ENCODE assay signal across 12 cellular contexts in genomic region chr5:93596676-93597441, GRCh38. TPM values are rescaled to one million over a fixed set of nuclear protein-coding genes. Genes with fewer than 3 reads are reported as not detected.
A peak's percentile ranks its signal among the peaks of the same experiment; 100 is the strongest.
DNase-seq lines count a peak whose midpoint lies in the region; ATAC-seq and TF ChIP-seq lines count a peak whose summit lies in the region.
"Had no signal": no experiment of that assay in that cellular context is flagged by ENCODE, and none has a peak within 500 bp of the region (broad histone marks: within the 10 kb centered on the region; RNA-seq: fewer than 3 reads in every experiment).

No MANE protein-coding gene starts in this region.

- peaks cover 21% of the 10 kb centered on the region for H3K4me1 Mint-ChIP-seq in dendritic cell treated with granulocyte-macrophage colony-stimulating factor and Interleukin-4, amounts not matched to agents 40 ng/mL and 50 ng/mL, for 4 days (ENCODE audit: low read depth)
- peaks cover 48% of the 10 kb centered on the region for H3K4me1 Mint-ChIP-seq in neural progenitor cell
- H3K4me1 Mint-ChIP-seq: memory B cell had no signal

- H3K4me3 ChIP-seq in GM12864 (ENCODE audit: low read depth, low read length), result no peak overlapping the region
- H3K4me3 ChIP-seq in Karpas-422 (ENCODE audit: low read length), result no peak overlapping the region
- peak overlapping the region; percentile 36 for H3K4me3 ChIP-seq in neural progenitor cell

- H3K4me3 Mint-ChIP-seq in dendritic cell treated with granulocyte-macrophage colony-stimulating factor and Interleukin-4, amounts not matched to agents 40 ng/mL and 50 ng/mL, for 4 days, result peak overlapping the region; percentile 35
- H3K4me3 Mint-ChIP-seq in neural progenitor cell, result peak overlapping the region; percentile 28
- H3K4me3 Mint-ChIP-seq: activated CD4-positive, alpha-beta memory T cell treated with anti-CD3 and anti-CD28 coated beads for 36 hours; memory B cell had no signal

- H3F3A ChIP-seq in neural progenitor cell (ENCODE audit: low read depth), result peaks cover 43% of the 10 kb centered on the region

- H3K27me3 Mint-ChIP-seq in dendritic cell treated with granulocyte-macrophage colony-stimulating factor and Interleukin-4, amounts not matched to agents 40 ng/mL and 50 ng/mL, for 4 days, result peaks cover 56% of the 10 kb centered on the region
- peaks cover 26% of the 10 kb centered on the region for H3K27me3 Mint-ChIP-seq in neural progenitor cell (ENCODE audit: insufficient read depth, low read depth)

- DNase-seq in GM12864 (ENCODE audit: low read depth), result no peak
- DNase-seq in Karpas-422, result peak; percentile 48
- DNase-seq in neural progenitor cell (ENCODE audit: low spot score), result peak; percentile 71
- DNase-seq in UCSD-AML1 (lab: John Stamatoyannopoulos, UW; ENCODE audit: unreplicated experiment), result no peak
- DNase-seq in KG1 (lab: John Stamatoyannopoulos, UW), result no peak
- no peak for DNase-seq in NCI-H128 (lab: John Stamatoyannopoulos, UW; ENCODE audit: unreplicated experiment)
- DNase-seq: activated CD4-positive, alpha-beta memory T cell treated with anti-CD3 and anti-CD28 coated beads for 36 hours; effector CD4-positive, alpha-beta T cell; NCI-H2171 had no signal

- H3K4me2 ChIP-seq in Karpas-422 (ENCODE audit: low read depth, low read length, poor library complexity, severe bottlenecking), result no peak overlapping the region
- H3K4me2 ChIP-seq in neural progenitor cell, result peak overlapping the region; percentile 66

- intact Hi-C loops in dendritic cell treated with granulocyte-macrophage colony-stimulating factor and Interleukin-4, amounts not matched to agents 40 ng/mL and 50 ng/mL, for 4 days (cut with micrococcal nuclease), result no loop called here

- H4K20me1 ChIP-seq in Karpas-422 (ENCODE audit: insufficient read depth, low read depth, low read length) (no peaks in the 10 kb centered on the region), neural progenitor cell (ENCODE audit: low read depth) (peaks cover 98% of the 10 kb centered on the region)

- no peak for ATAC-seq in HG02852 (IDR thresholded peaks at IDR 0.05; ENCODE audit: unreplicated experiment)

- no peak overlapping the region for H3K27ac Mint-ChIP-seq in dendritic cell treated with granulocyte-macrophage colony-stimulating factor and Interleukin-4, amounts not matched to agents 40 ng/mL and 50 ng/mL, for 4 days
- H3K27ac Mint-ChIP-seq in neural progenitor cell, result peak overlapping the region; percentile 24
- H3K27ac Mint-ChIP-seq: activated CD4-positive, alpha-beta memory T cell treated with anti-CD3 and anti-CD28 coated beads for 36 hours; memory B cell had no signal

- no peak overlapping the region for H3K9ac ChIP-seq in Karpas-422 (ENCODE audit: low read length)
- no peak overlapping the region for H3K9ac ChIP-seq in neural progenitor cell

- H2AFZ ChIP-seq in Karpas-422 (ENCODE audit: low read length) (no peak overlapping the region), neural progenitor cell (replicated peaks) (no peak overlapping the region)

- TF ChIP-seq CTCF in GM12864 (IDR thresholded peaks at IDR 0.05; ENCODE audit: low read depth, low read length, missing control alignments), result peak; percentile 18
- TF ChIP-seq CTCF in neural progenitor cell (IDR thresholded peaks at IDR 0.05), result peak; percentile 44

- H3K79me2 ChIP-seq in Karpas-422 (ENCODE audit: low read length), result no peaks in the 10 kb centered on the region
- H3K79me2 ChIP-seq in neural progenitor cell (ENCODE audit: low read depth), result no peaks in the 10 kb centered on the region

- H3K27me3 ChIP-seq in Karpas-422 (ENCODE audit: low read length), result no peaks in the 10 kb centered on the region
- H3K27me3 ChIP-seq in neural progenitor cell, result peaks cover 100% of the 10 kb centered on the region

- H3K9me3 ChIP-seq in Karpas-422 (ENCODE audit: low read length) (no peaks in the 10 kb centered on the region), neural progenitor cell (ENCODE audit: low read depth) (no peaks in the 10 kb centered on the region)

- H3K9me2 ChIP-seq in Karpas-422 (replicated peaks; ENCODE audit: insufficient read depth, low read length), result no peaks in the 10 kb centered on the region

- H3K36me3 ChIP-seq in Karpas-422 (ENCODE audit: insufficient read depth, low read length) (no peaks in the 10 kb centered on the region), neural progenitor cell (no peaks in the 10 kb centered on the region)

- H3K36me3 Mint-ChIP-seq in dendritic cell treated with granulocyte-macrophage colony-stimulating factor and Interleukin-4, amounts not matched to agents 40 ng/mL and 50 ng/mL, for 4 days (ENCODE audit: low read depth), result no peaks in the 10 kb centered on the region
- peaks cover 31% of the 10 kb centered on the region for H3K36me3 Mint-ChIP-seq in neural progenitor cell
- H3K36me3 Mint-ChIP-seq: memory B cell had no signal

- H3K9me3 Mint-ChIP-seq in dendritic cell treated with granulocyte-macrophage colony-stimulating factor and Interleukin-4, amounts not matched to agents 40 ng/mL and 50 ng/mL, for 4 days, result no peaks in the 10 kb centered on the region
- peaks cover 2% of the 10 kb centered on the region for H3K9me3 Mint-ChIP-seq in neural progenitor cell
- H3K9me3 Mint-ChIP-seq: memory B cell had no signal

- H3K4me1 ChIP-seq in Karpas-422 (ENCODE audit: low read length), result no peaks in the 10 kb centered on the region
- peaks cover 60% of the 10 kb centered on the region for H3K4me1 ChIP-seq in neural progenitor cell

- H3K27ac ChIP-seq in Karpas-422 (ENCODE audit: low read length) (no peak overlapping the region), neural progenitor cell (no peak overlapping the region)

RNA-seq across cellular contexts. Expression of gene NR2F1, which starts 13.8 kb away (rescaled TPM):
- total RNA-seq in Karpas-422 (2014; rRNA removed; shearing (Covaris generic); ENCODE audit: low replicate concordance), result not detected in 2 replicates
- 9.1 and 21.1 TPM in 2 replicates for total RNA-seq in neural progenitor cell (ENCODE audit: low replicate concordance)
- total RNA-seq: activated CD4-positive, alpha-beta memory T cell treated with anti-CD3 and anti-CD28 coated beads for 36 hours had no signal

RNA-seq across cellular contexts. Expression of gene NR2F1-AS1, which starts 15.8 kb away (rescaled TPM):
- total RNA-seq in Karpas-422 (2014; rRNA removed; shearing (Covaris generic); ENCODE audit: low replicate concordance), result 1.7 TPM in 1 of 2 replicates, not detected in the other
- total RNA-seq in neural progenitor cell (ENCODE audit: low replicate concordance), result 8.3 and 9.3 TPM in 2 replicates
- total RNA-seq: activated CD4-positive, alpha-beta memory T cell treated with anti-CD3 and anti-CD28 coated beads for 36 hours had no signal

Comparison
In these comparisons a context has a peak if more than half of its experiments do, and no peak if none do; other contexts are left out.
1. DNase-seq: peak in Karpas-422 (single experiment) and neural progenitor cell (single experiment); none in GM12864 (single experiment), UCSD-AML1 (single experiment), KG1 (single experiment) and NCI-H128 (single experiment).
2. RNA of gene NR2F1, which starts 13.8 kb away (total RNA-seq): 9.1 to 21.1 TPM in neural progenitor cell; not detected in Karpas-422; every median in the first group is over 10 times any median in the second.